ENCODE assay signal across 19 cellular contexts in the genomic region with DNA sequence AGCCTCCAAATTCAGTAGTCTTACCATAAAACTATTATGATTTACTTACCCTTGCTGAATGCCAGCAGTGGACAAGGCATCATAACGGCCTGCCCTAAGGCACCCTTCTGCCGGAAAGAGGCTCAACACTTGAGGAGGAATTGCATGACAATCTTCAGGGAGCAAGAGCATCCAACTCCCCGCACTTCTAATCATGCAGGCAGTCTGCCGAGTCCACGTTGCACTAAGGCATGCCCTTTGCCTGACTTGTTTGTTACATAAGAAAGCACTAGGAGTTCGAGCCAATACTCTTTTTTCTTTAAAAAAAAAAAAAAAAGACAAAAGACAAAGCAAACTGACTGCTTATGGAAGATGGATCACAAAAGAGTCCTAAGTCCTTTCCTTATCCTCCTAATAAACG. TPM values are rescaled to one million over a fixed set of nuclear protein-coding genes. Genes with fewer than 3 reads are reported as not detected.
DNase-seq lines count a peak whose midpoint lies in the region; ATAC-seq and TF ChIP-seq lines count a peak whose summit lies in the region.
"Had no signal": no experiment of that assay in that cellular context is flagged by ENCODE, and none has a peak within 500 bp of the region (broad histone marks: within the 10 kb centered on the region; RNA-seq: fewer than 3 reads in every experiment).

No MANE protein-coding gene starts in this region.

- H3K9me3 ChIP-seq in liver (ENCODE audit: control insufficient read depth in 4 of 4, low read length in 3 of 4) (no peaks in the 10 kb centered on the region), subcutaneous abdominal adipose tissue (ENCODE audit: control insufficient read depth in 5 of 5, low read length in 5 of 5) (no peaks in the 10 kb centered on the region)

- no peaks in the 10 kb centered on the region for H3K36me3 ChIP-seq in liver (ENCODE audit: control insufficient read depth in 4 of 4, insufficient read depth in 3 of 4, low read depth in 1 of 4, low read length in 3 of 4)
- H3K36me3 ChIP-seq in subcutaneous abdominal adipose tissue (ENCODE audit: control insufficient read depth in 5 of 5, insufficient read depth in 5 of 5, low read length in 5 of 5), result no peaks in the 10 kb centered on the region

- ATAC-seq in HG03159 (IDR thresholded peaks at IDR 0.05; ENCODE audit: unreplicated experiment) (no peak), HG03520 (IDR thresholded peaks at IDR 0.05; ENCODE audit: unreplicated experiment) (no peak)
- ATAC-seq: activated CD8-positive, alpha-beta memory T cell treated with anti-CD3 and anti-CD28 coated beads, Interleukin-2, amount 10 ng/mL, durations not matched to agents 7 days and 5 days; activated T-helper 17 cell treated with anti-CD3 and anti-CD28 coated beads, Interleukin-2, amount 50 U/mL, for 72 hours; naive thymus-derived CD8-positive, alpha-beta T cell had no signal

- H3K27me3 ChIP-seq in liver (ENCODE audit: control insufficient read depth in 4 of 4, insufficient read depth in 4 of 4, low read length in 3 of 4), result no peaks in the 10 kb centered on the region
- no peaks in the 10 kb centered on the region for H3K27me3 ChIP-seq in subcutaneous abdominal adipose tissue (ENCODE audit: control insufficient read depth in 5 of 5, insufficient read depth in 4 of 5, low read length in 5 of 5)
- H3K27me3 ChIP-seq: dorsolateral prefrontal cortex had no signal

- TF ChIP-seq CTCF in fibroblast of mammary gland (conservative IDR thresholded peaks at IDR 0.05; ENCODE audit: control insufficient read depth, insufficient read depth, low read depth, low read length) (no peak), liver (IDR thresholded peaks at IDR 0.05; ENCODE audit: low read depth, low read length, missing input control) (no peak)

- peak; percentile 72 for DNase-seq in GM04504 (ENCODE audit: low read depth)
- DNase-seq in fibroblast of mammary gland (ENCODE audit: low read depth), result peak; percentile 28
- DNase-seq in NCI-H1105 (lab: John Stamatoyannopoulos, UW), result no peak
- DNase-seq in NCI-H1930 (lab: John Stamatoyannopoulos, UW), result no peak
- DNase-seq: activated CD4-positive, alpha-beta T cell treated with anti-CD3 and anti-CD28 coated beads for 48 hours; activated CD8-positive, alpha-beta memory T cell treated with anti-CD3 and anti-CD28 coated beads, Interleukin-2, amount 10 ng/mL, durations not matched to agents 7 days and 5 days; dorsolateral prefrontal cortex; HFFc6; mammary epithelial cell; naive thymus-derived CD8-positive, alpha-beta T cell; NCI-H1048; NCI-H526 had no signal

- H3K4me1 ChIP-seq in liver (ENCODE audit: control insufficient read depth in 4 of 4, insufficient read depth in 4 of 4, low read length in 3 of 4), result peaks cover 0 to 2% (median 0%) of the 10 kb centered on the region in 4 donors
- H3K4me1 ChIP-seq in subcutaneous abdominal adipose tissue (ENCODE audit: control insufficient read depth in 5 of 5, insufficient read depth in 5 of 5, low read length in 5 of 5), result peaks cover 5 to 68% (median 52%) of the 10 kb centered on the region in 5 donors

- WGBS in liver, result 37% methylated on average over 7 of the region's 7 CpGs

- H3K4me3 ChIP-seq in fibroblast of mammary gland (ENCODE audit: control insufficient read depth, low read depth, low read length) (no peak overlapping the region), liver (ENCODE audit: low read depth in 1 of 3, low read length in 3 of 3) (no peak overlapping the region), subcutaneous abdominal adipose tissue (ENCODE audit: low read depth in 1 of 5, low read length in 5 of 5) (no peak overlapping the region)
- H3K4me3 ChIP-seq: dorsolateral prefrontal cortex had no signal

- no peak for TF ChIP-seq RAD21 in liver (IDR thresholded peaks at IDR 0.05)

- no peak overlapping the region for H3K9ac ChIP-seq in liver (ENCODE audit: low read depth in 1 of 2, low read length in 2 of 2)
- H3K9ac ChIP-seq in subcutaneous abdominal adipose tissue (ENCODE audit: low read length in 5 of 5), result peak overlapping the region in 3 of 5 donors; percentile 1 to 36 (median 32)
- H3K9ac ChIP-seq: KMS-11 had no signal

- H3K27ac ChIP-seq in liver (ENCODE audit: low read depth in 1 of 2, low read length in 2 of 2) (no peak overlapping the region), subcutaneous abdominal adipose tissue (ENCODE audit: low read depth, low read length) (peak overlapping the region; percentile 72)
- H3K27ac ChIP-seq: epithelial cell of prostate, KMS-11 had no signal

TF ChIP-seq in liver, 16 proteins besides CTCF, POLR2A, EP300 and RAD21:
- no peak for TF ChIP-seq EGR1 (IDR thresholded peaks at IDR 0.05; ENCODE audit: low read depth in 2 of 2)
- peak; percentile 17 to 64 for TF ChIP-seq HNF4A (conservative IDR thresholded peaks at IDR 0.05)
- TF ChIP-seq RXRA (IDR thresholded peaks at IDR 0.05), result peak in 1 of 2 donors; percentile 52
TF ChIP-seq in liver: peak in this region for 2.

RNA-seq across cellular contexts. Expression of a gene that starts 17.9 kb away (rescaled TPM):
- total RNA-seq in liver, result 100 to 1,000 TPM in 1 of 2 donors, 10 to 100 TPM in 1; 87.1 to 191 TPM
- 10 to 100 TPM; 44.8 to 64.6 TPM for polyA plus RNA-seq in liver

Comparison
In these comparisons a context has a peak if more than half of its experiments do, and no peak if none do; other contexts are left out.
1. DNase-seq: peak in GM04504 (single experiment) and fibroblast of mammary gland (single experiment); none in NCI-H1105 (single experiment) and NCI-H1930 (0 of 2).
2. H3K9ac ChIP-seq: peak in subcutaneous abdominal adipose tissue (3 of 5); none in liver (0 of 2).